28 cellular contexts compared by ENCODE assay signal in the genomic region with DNA sequence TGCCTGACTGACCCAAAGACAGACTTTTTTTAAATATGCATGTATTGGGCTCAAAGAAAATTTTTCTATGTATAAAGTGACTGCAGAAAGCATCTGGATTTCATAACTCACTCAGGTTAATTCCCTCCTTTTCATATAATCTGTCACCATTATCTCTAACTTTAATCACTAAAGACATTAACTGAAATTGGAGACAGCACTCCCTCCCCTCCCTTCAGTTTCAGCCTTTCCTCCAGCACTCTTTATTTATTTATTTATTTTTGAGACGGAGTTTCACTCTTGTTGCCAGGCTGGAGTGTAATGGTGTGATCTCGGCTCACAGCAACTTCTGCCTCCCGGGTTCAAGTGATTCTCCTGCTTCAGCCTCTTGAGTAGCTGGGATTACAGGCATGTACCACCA.
"Had no signal": no experiment of that assay in that cellular context is flagged by ENCODE, and none has a peak within 500 bp of the region (broad histone marks: within the 10 kb centered on the region; RNA-seq: fewer than 3 reads in every experiment).

No MANE protein-coding gene starts in this region.

- DNase-seq: activated B cell treated with CpG ODN at 0.5 μM for 24 hours; activated CD4-positive, alpha-beta memory T cell treated with anti-CD3 and anti-CD28 coated beads for 36 hours; activated CD4-positive, alpha-beta T cell treated with anti-CD3 and anti-CD28 coated beads for 4 hours; activated CD4-positive, alpha-beta T cell treated with anti-CD3 and anti-CD28 coated beads, Interleukin-2, amount 50 U/mL, for 1 hour; activated CD4-positive, CD25-positive, alpha-beta regulatory T cell treated with anti-CD3 and anti-CD28 coated beads, Interleukin-2, amount 50 U/mL, for 72 hours; activated CD8-positive, alpha-beta memory T cell treated with anti-CD3 and anti-CD28 coated beads, Interleukin-2, amount 10 ng/mL, durations not matched to agents 7 days and 5 days; activated CD8-positive, alpha-beta memory T cell treated with anti-CD3 and anti-CD28 coated beads, Interleukin-2, amount 50 U/mL, for 48 hours; activated effector memory CD4-positive, alpha-beta T cell treated with Interleukin-2 at 50 U/mL for 16 hours; activated naive CD4-positive, alpha-beta T cell treated with anti-CD3 and anti-CD28 coated beads, Interleukin-2, amount 10 ng/mL, durations not matched to agents 7 days and 5 days; activated naive CD8-positive, alpha-beta T cell treated with anti-CD3 and anti-CD28 coated beads, Interleukin-2, amount 50 U/mL, for 24 hours; activated T-cell treated with anti-CD3 and anti-CD28 coated beads, Interleukin-2, amount 50 U/mL, for 48 hours; anterior cingulate cortex; caudate nucleus; cerebellar nuclear complex; Karpas-422; KBM-7; NCI-H1694 treated with DMSO at 0.1 percent for 48 hours; NCI-H2029 treated with DMSO at 0.1 percent for 48 hours; NCI-H510A; NCI-H526; NCI-H774; PC-9; SIG-M5; SW 1271; T-helper 1 cell; T-helper 2 cell; T-helper 9 cell had no signal

- ATAC-seq: activated CD8-positive, alpha-beta memory T cell treated with anti-CD3 and anti-CD28 coated beads, Interleukin-2, amount 10 ng/mL, durations not matched to agents 7 days and 5 days; activated naive CD8-positive, alpha-beta T cell treated with anti-CD3 and anti-CD28 coated beads, Interleukin-2, amount 50 U/mL, for 24 hours; Right ventricle myocardium inferior had no signal
